ENCODE assay signal across 1 cellular context in genomic region chr9:86829496-86830046, GRCh38.
TF ChIP-seq lines count a peak whose summit lies in the region.

No MANE protein-coding gene starts in this region.

TF ChIP-seq in H1, 55 proteins besides CTCF, POLR2A, EP300 and RAD21 (continued from another document):
- no peak for TF ChIP-seq MAX (IDR thresholded peaks at IDR 0.05)
